Comparison of ENCODE assay signal across 9 cellular contexts in genomic region chr2:60271718-60272117, GRCh38.
"Had no signal": no experiment of that assay in that cellular context is flagged by ENCODE, and none has a peak within 500 bp of the region (broad histone marks: within the 10 kb centered on the region; RNA-seq: fewer than 3 reads in every experiment).

No MANE protein-coding gene starts in this region.

- H3K4me3 Mint-ChIP-seq: HFFc6, IgD-negative memory B cell had no signal

- H3K4me1 ChIP-seq: HAP-1 had no signal

- DNase-seq: GM23248, GOT3, H7, HFFc6 had no signal

- H3K27ac Mint-ChIP-seq: HFFc6, IgD-negative memory B cell had no signal

- ATAC-seq: HCT116, HepG2 had no signal

- H3K36me3 ChIP-seq: HAP-1 had no signal

- H3K4me3 ChIP-seq: GM23248, HAP-1 had no signal

- H3K27ac ChIP-seq: GM23248, HL-60 had no signal
